1 cellular context compared by ENCODE assay signal in genomic region chr3:61521229-61521628, GRCh38.
TF ChIP-seq lines count a peak whose summit lies in the region.

No MANE protein-coding gene starts in this region.

TF ChIP-seq in GM12878, 131 proteins besides CTCF, POLR2A, EP300 and RAD21 (continued from another document):
- TF ChIP-seq, protein P1, sequence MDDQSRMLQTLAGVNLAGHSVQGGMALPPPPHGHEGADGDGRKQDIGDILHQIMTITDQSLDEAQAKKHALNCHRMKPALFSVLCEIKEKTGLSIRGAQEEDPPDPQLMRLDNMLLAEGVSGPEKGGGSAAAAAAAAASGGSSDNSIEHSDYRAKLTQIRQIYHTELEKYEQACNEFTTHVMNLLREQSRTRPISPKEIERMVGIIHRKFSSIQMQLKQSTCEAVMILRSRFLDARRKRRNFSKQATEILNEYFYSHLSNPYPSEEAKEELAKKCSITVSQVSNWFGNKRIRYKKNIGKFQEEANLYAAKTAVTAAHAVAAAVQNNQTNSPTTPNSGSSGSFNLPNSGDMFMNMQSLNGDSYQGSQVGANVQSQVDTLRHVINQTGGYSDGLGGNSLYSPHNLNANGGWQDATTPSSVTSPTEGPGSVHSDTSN (IDR thresholded peaks at IDR 0.05; ENCODE audit: insufficient replicate concordance, low read depth, low read length): no peak
- TF ChIP-seq ZNF274 (IDR thresholded peaks at IDR 0.05; ENCODE audit: insufficient read depth, insufficient read length) (no peak), E2F8 (IDR thresholded peaks at IDR 0.05; ENCODE audit: low read depth, partially characterized antibody) (no peak), KDM1A (IDR thresholded peaks at IDR 0.05; ENCODE audit: borderline replicate concordance) (no peak), RB1 (IDR thresholded peaks at IDR 0.05; ENCODE audit: borderline replicate concordance) (no peak), CUX1 (IDR thresholded peaks at IDR 0.05; ENCODE audit: insufficient replicate concordance, low read depth, low read length) (no peak), JUNB (IDR thresholded peaks at IDR 0.05) (peak; percentile 70), YBX1 (IDR thresholded peaks at IDR 0.05) (no peak), ETV6 (conservative IDR thresholded peaks at IDR 0.05 in 1 of 2, IDR thresholded peaks at IDR 0.05 in 1 of 2; ENCODE audit: borderline replicate concordance in 1 of 2, low read depth in 1 of 2) (no peak; a peak in 1 of 4 replicates), ZZZ3 (IDR thresholded peaks at IDR 0.05; ENCODE audit: control insufficient read depth, insufficient read length, low read depth) (no peak), EGR1 (IDR thresholded peaks at IDR 0.05; ENCODE audit: borderline replicate concordance in 1 of 2, low read depth in 2 of 2, low read length in 2 of 2) (no peak), JUND (IDR thresholded peaks at IDR 0.05; ENCODE audit: low read depth, low read length) (no peak; the same call in 1 of the 2 replicates), CBX5 (IDR thresholded peaks at IDR 0.05; ENCODE audit: low read depth) (no peak), ZNF687 (IDR thresholded peaks at IDR 0.05) (no peak), IKZF2 (IDR thresholded peaks at IDR 0.05) (peak; percentile 29 to 52; a peak in 2 of 4 replicates), POU2F2 (IDR thresholded peaks at IDR 0.05; ENCODE audit: borderline replicate concordance, low read depth, low read length) (no peak), MAX (IDR thresholded peaks at IDR 0.05; ENCODE audit: low read depth, low read length) (no peak), STAT3 (IDR thresholded peaks at IDR 0.05; ENCODE audit: low read depth, low read length) (0 out of 2 replicates have a peak, but pooled peaks have one; percentile 24), CBFB (IDR thresholded peaks at IDR 0.05; ENCODE audit: low read depth) (no peak), PAX8 (IDR thresholded peaks at IDR 0.05) (no peak), PAX5 (IDR thresholded peaks at IDR 0.05; ENCODE audit: borderline replicate concordance, low read depth, low read length) (no peak), SIN3A (IDR thresholded peaks at IDR 0.05; ENCODE audit: low read depth, low read length) (no peak), SUPT20H (IDR thresholded peaks at IDR 0.05; ENCODE audit: borderline replicate concordance, control insufficient read depth, low read depth, low read length) (no peak)
